ENCODE assay signal across 1 cellular context in genomic region chr6:89410231-89411018, GRCh38.
TF ChIP-seq lines count a peak whose summit lies in the region.

No MANE protein-coding gene starts in this region.

TF ChIP-seq in GM12878, 131 proteins besides CTCF, POLR2A, EP300 and RAD21:
- 0 out of 2 replicates have a peak, but pooled peaks have one; percentile 28 for TF ChIP-seq ZNF24 (IDR thresholded peaks at IDR 0.05)
- TF ChIP-seq ATF7 (IDR thresholded peaks at IDR 0.05; ENCODE audit: low read depth), result no peak
- no peak for TF ChIP-seq TCF12 (IDR thresholded peaks at IDR 0.05; ENCODE audit: low read depth, low read length)
- 0 out of 2 replicates have a peak, but pooled peaks have one; percentile 27 for TF ChIP-seq NR2F1 (conservative IDR thresholded peaks at IDR 0.05)
- TF ChIP-seq BCL11A (IDR thresholded peaks at IDR 0.05; ENCODE audit: low read depth, low read length), result no peak
